10 cellular contexts compared by ENCODE assay signal in genomic region chr9:121280715-121281613, GRCh38. TPM values are rescaled to one million over a fixed set of nuclear protein-coding genes. Genes with fewer than 3 reads are reported as not detected.
A peak's percentile ranks its signal among the peaks of the same experiment; 100 is the strongest.
DNase-seq lines count a peak whose midpoint lies in the region; ATAC-seq, FAIRE-seq and TF ChIP-seq lines count a peak whose summit lies in the region.
"Had no signal": no experiment of that assay in that cellular context is flagged by ENCODE, and none has a peak within 500 bp of the region (broad histone marks: within the 10 kb centered on the region; RNA-seq: fewer than 3 reads in every experiment).

No MANE protein-coding gene starts in this region.

- H3K27me3 ChIP-seq in bronchial epithelial cell (ENCODE audit: control insufficient read depth, insufficient read depth, low read length) (no peaks in the 10 kb centered on the region), mucosa of rectum (ENCODE audit: control insufficient read depth in 2 of 2, insufficient read depth in 2 of 2, low read length in 2 of 2) (no peaks in the 10 kb centered on the region)

- peaks cover 54 to 86% of the 10 kb centered on the region in 2 donors for H3K4me1 ChIP-seq in mucosa of rectum (ENCODE audit: control insufficient read depth in 2 of 2, insufficient read depth in 2 of 2, low read length in 2 of 2)

- H3K9me3 ChIP-seq in mucosa of rectum (ENCODE audit: control insufficient read depth in 2 of 2, low read length in 2 of 2): no peaks in the 10 kb centered on the region

- H3K4me3 ChIP-seq in bronchial epithelial cell (ENCODE audit: low read depth, low read length): no peak overlapping the region
- peak overlapping the region in 1 of 2 donors; percentile 21 for H3K4me3 ChIP-seq in mucosa of rectum (ENCODE audit: low read length in 2 of 2)
- no peak overlapping the region for H3K4me3 ChIP-seq in foreskin fibroblast (ENCODE audit: low read depth in 1 of 2, low read length in 2 of 2)

- DNase-seq in NCI-H146 (lab: John Stamatoyannopoulos, UW) (peak; percentile 42), bronchial epithelial cell (ENCODE audit: low read depth) (no peak), foreskin fibroblast (no peak), islet precursor cell (no peak), RCC 7860 (ENCODE audit: low spot score) (no peak)
- DNase-seq: central memory CD4-positive, alpha-beta T cell; natural killer cell had no signal

- H3K9ac ChIP-seq in mucosa of rectum (ENCODE audit: low read depth in 1 of 2, low read length in 2 of 2): peak overlapping the region; percentile 60 to 73

- TF ChIP-seq CTCF in bronchial epithelial cell (IDR thresholded peaks at IDR 0.05; ENCODE audit: insufficient read depth, low read length, severe bottlenecking) (peak; percentile 16), foreskin fibroblast (IDR thresholded peaks at IDR 0.05; ENCODE audit: low read depth, low read length) (no peak)

- peak overlapping the region; percentile 90 to 98 for H3K27ac ChIP-seq in mucosa of rectum (ENCODE audit: low read depth in 2 of 2, low read length in 2 of 2)
- peak overlapping the region; percentile 97 for H3K27ac ChIP-seq in temporal lobe (ENCODE audit: low read depth, low read length)

- FAIRE-seq in bronchial epithelial cell (lab: Jason Lieb, UNC) (no peak), RCC 7860 (lab: Jason Lieb, UNC) (no peak)

- H3K36me3 ChIP-seq in bronchial epithelial cell (ENCODE audit: control insufficient read depth, insufficient read depth, low read length): peaks cover 1% of the 10 kb centered on the region
- no peaks in the 10 kb centered on the region for H3K36me3 ChIP-seq in mucosa of rectum (ENCODE audit: control insufficient read depth in 2 of 2, insufficient read depth in 2 of 2, low read length in 2 of 2)

- no peak for ATAC-seq in HG03469 (IDR thresholded peaks at IDR 0.05; ENCODE audit: unreplicated experiment)
- ATAC-seq: natural killer cell had no signal

RNA-seq across cellular contexts. Expression of gene GSN, which starts 13.0 kb away (rescaled TPM):
- total RNA-seq in bronchial epithelial cell: 420 and 822 TPM in 2 replicates
- 18.2 TPM for total RNA-seq in temporal lobe

Comparison
In these comparisons a context has a peak if more than half of its experiments do, and no peak if none do; other contexts are left out.
1. RNA of gene GSN, which starts 13.0 kb away (total RNA-seq): 420 to 822 TPM in bronchial epithelial cell; 18.2 TPM in temporal lobe (single experiment); every median in the first group is over 10 times any median in the second.